In genomic region chr9:98120476-98120875, GRCh38 we compare ENCODE assay signal across 9 cellular contexts. TPM values are rescaled to one million over a fixed set of nuclear protein-coding genes. Genes with fewer than 3 reads are reported as not detected.
DNase-seq lines count a peak whose midpoint lies in the region; ATAC-seq, FAIRE-seq and TF ChIP-seq lines count a peak whose summit lies in the region.
"Had no signal": no experiment of that assay in that cellular context is flagged by ENCODE, and none has a peak within 500 bp of the region (broad histone marks: within the 10 kb centered on the region; RNA-seq: fewer than 3 reads in every experiment).

No MANE protein-coding gene starts in this region.

- H4K20me1 ChIP-seq in HepG2 (ENCODE audit: insufficient read depth, low read length): no peaks in the 10 kb centered on the region

- H3K27ac Mint-ChIP-seq in activated T-helper 17 cell treated with anti-CD3 and anti-CD28 coated beads, Interleukin-2, amount 50 U/mL, for 72 hours: peak overlapping the region; percentile 98

- ATAC-seq in HepG2 (no peak), right lobe of liver (no peak), mucosa of descending colon (peak; percentile 64), HG03039 (IDR thresholded peaks at IDR 0.05; ENCODE audit: unreplicated experiment) (no peak), GM19395 (IDR thresholded peaks at IDR 0.05; ENCODE audit: unreplicated experiment) (no peak), GM19397 (IDR thresholded peaks at IDR 0.05; ENCODE audit: unreplicated experiment) (no peak)
- no peak for ATAC-seq in activated T-helper 17 cell treated with anti-CD3 and anti-CD28 coated beads, Interleukin-2, amount 50 U/mL, for 72 hours (replicated peaks)

- DNase-seq in HepG2 (ENCODE audit: low spot score) (no peak), right lobe of liver (no peak), mucosa of descending colon (peak in 2 of 3 donors; percentile 53 to 69), head of caudate nucleus (no peak)

- H3K27ac ChIP-seq in HepG2 (ENCODE audit: extremely low read length, insufficient read depth, low read length): no peak overlapping the region
- H3K27ac ChIP-seq in right lobe of liver: no peak overlapping the region

- H3K4me1 Mint-ChIP-seq in activated T-helper 17 cell treated with anti-CD3 and anti-CD28 coated beads, Interleukin-2, amount 50 U/mL, for 72 hours: peaks cover 27% of the 10 kb centered on the region

- H3K9ac ChIP-seq in HepG2 (ENCODE audit: insufficient read depth, low read depth, low read length): no peak overlapping the region

- H3K79me2 ChIP-seq in HepG2 (ENCODE audit: insufficient read depth, low read length): peaks cover 4% of the 10 kb centered on the region

- H3K36me3 ChIP-seq in HepG2 (replicated peaks in 1 of 2; ENCODE audit: control insufficient read depth in 1 of 2, insufficient read depth in 2 of 2, low read length in 2 of 2) (peaks cover 0 to 12% of the 10 kb centered on the region in 2 experiments; a peak in 2 of 5 replicates), right lobe of liver (no peaks in the 10 kb centered on the region), mucosa of descending colon (ENCODE audit: low read depth) (peaks cover 6% of the 10 kb centered on the region)

- H3K27me3 ChIP-seq in HepG2 (ENCODE audit: control insufficient read depth in 1 of 2, insufficient read depth in 2 of 2, low read length in 2 of 2) (no peaks in the 10 kb centered on the region), right lobe of liver (no peaks in the 10 kb centered on the region)

- H3K4me3 ChIP-seq in HepG2 (replicated peaks in 1 of 3; ENCODE audit: insufficient read depth in 1 of 3, low read depth in 2 of 3, low read length in 3 of 3) (no peak overlapping the region), right lobe of liver (no peak overlapping the region), mucosa of descending colon (no peak overlapping the region)

- TF ChIP-seq RAD21 in HepG2 (CRISPR knock-in tag; IDR thresholded peaks at IDR 0.05): no peak

- CTCF ChIA-PET in HepG2 (lab: Yijun Ruan, JAX; ENCODE audit: low intra/inter-chr PET ratio, low total read pairs): no interaction called here

- no TSS peak for BruUV-seq in HepG2 (replicated peaks; lab: Mats Ljungman, UMichigan)

- H3K4me1 ChIP-seq in HepG2 (ENCODE audit: insufficient read depth, low read length): peaks cover 19% of the 10 kb centered on the region
- H3K4me1 ChIP-seq in right lobe of liver: peaks cover 0 to 16% (median 0%) of the 10 kb centered on the region in 4 donors
- peaks cover 26% of the 10 kb centered on the region for H3K4me1 ChIP-seq in mucosa of descending colon (ENCODE audit: low read depth)

- 76% methylated on average over 3 of the region's 3 CpGs for WGBS in HepG2 (ENCODE audit: low lambda C conversion rate)
- 53% methylated on average over 3 of the region's 3 CpGs for WGBS in right lobe of liver (ENCODE audit: insufficient coverage, low coverage, low lambda C conversion rate, missing lambda C conversion rate)

- H2AFZ ChIP-seq in HepG2 (ENCODE audit: low read length): no peak overlapping the region

- 0 out of 2 replicates have a peak overlapping the region, but pooled peaks have one; percentile 7 for H3K4me2 ChIP-seq in HepG2 (ENCODE audit: low read depth, low read length)

- H3K4me3 Mint-ChIP-seq in activated T-helper 17 cell treated with anti-CD3 and anti-CD28 coated beads, Interleukin-2, amount 50 U/mL, for 72 hours: peak overlapping the region; percentile 98

- H3K36me3 Mint-ChIP-seq in activated T-helper 17 cell treated with anti-CD3 and anti-CD28 coated beads, Interleukin-2, amount 50 U/mL, for 72 hours (ENCODE audit: low read depth): peaks cover 25% of the 10 kb centered on the region

- no peak for TF ChIP-seq POLR2A in HepG2 (IDR thresholded peaks at IDR 0.05; ENCODE audit: insufficient read depth in 1 of 2, low read depth in 2 of 2, low read length in 2 of 2)
- no peak for TF ChIP-seq POLR2A in right lobe of liver (IDR thresholded peaks at IDR 0.05)

- TF ChIP-seq CTCF in HepG2 (CRISPR knock-in tag; IDR thresholded peaks at IDR 0.05): no peak
- no peak for TF ChIP-seq CTCF in right lobe of liver (IDR thresholded peaks at IDR 0.05)
- TF ChIP-seq CTCF in mucosa of descending colon (IDR thresholded peaks at IDR 0.05): no peak

- no peaks in the 10 kb centered on the region for H3K9me3 Mint-ChIP-seq in activated T-helper 17 cell treated with anti-CD3 and anti-CD28 coated beads, Interleukin-2, amount 50 U/mL, for 72 hours

- TF ChIP-seq EP300 in HepG2 (IDR thresholded peaks at IDR 0.05; ENCODE audit: low read depth in 2 of 2, low read length in 2 of 2) (no peak), HepG2 (CRISPR knock-in tag; IDR thresholded peaks at IDR 0.05; ENCODE audit: borderline replicate concordance) (no peak)

- POLR2A ChIA-PET in HepG2 (lab: Yijun Ruan, JAX): interaction anchor here (3.4 kb wide), 1 partner anchor 62 kb away, joined by 16 read pairs; no protein-coding TSS in a partner anchor

- no peaks in the 10 kb centered on the region for H3K27me3 Mint-ChIP-seq in activated T-helper 17 cell treated with anti-CD3 and anti-CD28 coated beads, Interleukin-2, amount 50 U/mL, for 72 hours

- no peaks in the 10 kb centered on the region for H3K9me3 ChIP-seq in HepG2 (ENCODE audit: low read length)
- H3K9me3 ChIP-seq in right lobe of liver: no peaks in the 10 kb centered on the region
- no peaks in the 10 kb centered on the region for H3K9me3 ChIP-seq in mucosa of descending colon

- no peak for FAIRE-seq in HepG2 (lab: Jason Lieb, UNC)
- FAIRE-seq: GM18507 had no signal

- in situ Hi-C loops in HepG2 (cut with HindIII; ENCODE audit: extremely low pct_ligation_motif_present, low pct_unique_long_range_greater_than_20kb): no loop called here

- intact Hi-C loops in HepG2 (cut with micrococcal nuclease; ENCODE audit: unreplicated experiment): no loop called here
- intact Hi-C loops in right lobe of liver (cut with DNase I): loop anchor here in 1 of 2 donors (10.0 kb wide), 1 partner anchor 74 kb away; the partner anchor contains the start of gene CORO2A
- intact Hi-C loops in mucosa of descending colon (cut with DNase I, micrococcal nuclease): no loop called here
- intact Hi-C loops in head of caudate nucleus (cut with DNase I): no loop called here

TF ChIP-seq in HepG2, 621 proteins besides CTCF, POLR2A, EP300 and RAD21:
- TF ChIP-seq HOXA5 (CRISPR knock-in tag; IDR thresholded peaks at IDR 0.05): no peak
- TF ChIP-seq KLF12 (CRISPR knock-in tag; IDR thresholded peaks at IDR 0.05; ENCODE audit: borderline replicate concordance): no peak
- TF ChIP-seq PCBP1 (IDR thresholded peaks at IDR 0.05; ENCODE audit: borderline replicate concordance, low read depth, low read length): no peak
- TF ChIP-seq GTF3A (CRISPR knock-in tag; conservative IDR thresholded peaks at IDR 0.05): no peak
- no peak for TF ChIP-seq E2F1 (CRISPR knock-in tag; IDR thresholded peaks at IDR 0.05)
- TF ChIP-seq ERF (CRISPR knock-in tag; IDR thresholded peaks at IDR 0.05): no peak
- no peak for TF ChIP-seq ZNF34 (CRISPR knock-in tag; IDR thresholded peaks at IDR 0.05; ENCODE audit: borderline replicate concordance)
- no peak for TF ChIP-seq KDM4B (CRISPR knock-in tag; IDR thresholded peaks at IDR 0.05)

RNA-seq across cellular contexts. Expression of gene TRIM14, which starts 1.5 kb away (rescaled TPM):
- total RNA-seq in HepG2 (2016; rRNA removed; fragmentation: Illumina TruSeq; extraction: Trizol) (13.0 and 13.8 TPM in 2 replicates), right lobe of liver (10 to 100 TPM; 22.6 to 34.6 (median 27.3) TPM), mucosa of descending colon (10 to 100 TPM; 44.9 to 67.2 (median 55.6) TPM)
- total RNA-seq in HepG2 (2016; cell fraction: cytosol; rRNA removed; fragmentation: Illumina TruSeq; extraction: Trizol; ENCODE audit: low read depth): 2.3 TPM in 2 replicates
- 12.7 and 13.4 TPM in 2 replicates for total RNA-seq in HepG2 (2016; cell fraction: insoluble cytoplasmic fraction; rRNA removed; fragmentation: Illumina TruSeq; extraction: Trizol)
- total RNA-seq in HepG2 (2016; cell fraction: membrane; rRNA removed; fragmentation: Illumina TruSeq; extraction: Trizol): 10.0 and 10.5 TPM in 2 replicates
- 8.9 and 10.9 TPM in 2 replicates for total RNA-seq in HepG2 (2016; cell fraction: nucleus; rRNA removed; fragmentation: Illumina TruSeq; extraction: Trizol)
- 9.2 and 10.7 TPM in 2 replicates for polyA plus RNA-seq in HepG2 (2011; rRNA removed)
- 9.6 and 10.5 TPM in 2 replicates for polyA plus RNA-seq in HepG2 (2011; cell fraction: cytosol; rRNA removed)
- 17.8 and 18.3 TPM in 2 replicates for polyA plus RNA-seq in HepG2 (2011; cell fraction: nucleus; rRNA removed)
- polyA plus RNA-seq in HepG2 (2012): 10.9 and 11.2 TPM in 2 replicates
- 2.3 and 2.5 TPM in 2 replicates for polyA plus RNA-seq in HepG2 (2016; cell fraction: cytosol; fragmentation: Illumina TruSeq; extraction: Trizol; ENCODE audit: low read depth)
- polyA plus RNA-seq in HepG2 (2016; cell fraction: insoluble cytoplasmic fraction; fragmentation: Illumina TruSeq; extraction: Trizol; ENCODE audit: low read depth): 20.7 and 23.4 TPM in 2 replicates
- polyA plus RNA-seq in HepG2 (2016; cell fraction: membrane; fragmentation: Illumina TruSeq; extraction: Trizol; ENCODE audit: low read depth): 10.0 and 10.7 TPM in 2 replicates
- polyA plus RNA-seq in HepG2 (2016; cell fraction: nucleus; fragmentation: Illumina TruSeq; extraction: Trizol; ENCODE audit: insufficient read depth, low read depth): 27.9 and 30.3 TPM in 2 replicates
- polyA minus RNA-seq in HepG2 (2011; rRNA and poly(A)+ RNA removed; ENCODE audit: low replicate concordance): 11.5 and 20.5 TPM in 2 replicates
- polyA minus RNA-seq in HepG2 (2011; cell fraction: cytosol; rRNA and poly(A)+ RNA removed): 7.7 and 8.4 TPM in 2 replicates
- 7.7 and 8.5 TPM in 2 replicates for polyA minus RNA-seq in HepG2 (2011; cell fraction: nucleus; rRNA and poly(A)+ RNA removed)
- 10 to 100 TPM; 43.4 to 57.8 TPM for total RNA-seq in activated T-helper 17 cell treated with anti-CD3 and anti-CD28 coated beads, Interleukin-2, amount 50 U/mL, for 72 hours

Comparison
In these comparisons a context has a peak if more than half of its experiments do, and no peak if none do; other contexts are left out.
1. DNase-seq: peak in mucosa of descending colon (2 of 3); none in HepG2 (single experiment), right lobe of liver (0 of 3) and head of caudate nucleus (0 of 42).